1 cellular context compared by ENCODE assay signal in the genomic region with DNA sequence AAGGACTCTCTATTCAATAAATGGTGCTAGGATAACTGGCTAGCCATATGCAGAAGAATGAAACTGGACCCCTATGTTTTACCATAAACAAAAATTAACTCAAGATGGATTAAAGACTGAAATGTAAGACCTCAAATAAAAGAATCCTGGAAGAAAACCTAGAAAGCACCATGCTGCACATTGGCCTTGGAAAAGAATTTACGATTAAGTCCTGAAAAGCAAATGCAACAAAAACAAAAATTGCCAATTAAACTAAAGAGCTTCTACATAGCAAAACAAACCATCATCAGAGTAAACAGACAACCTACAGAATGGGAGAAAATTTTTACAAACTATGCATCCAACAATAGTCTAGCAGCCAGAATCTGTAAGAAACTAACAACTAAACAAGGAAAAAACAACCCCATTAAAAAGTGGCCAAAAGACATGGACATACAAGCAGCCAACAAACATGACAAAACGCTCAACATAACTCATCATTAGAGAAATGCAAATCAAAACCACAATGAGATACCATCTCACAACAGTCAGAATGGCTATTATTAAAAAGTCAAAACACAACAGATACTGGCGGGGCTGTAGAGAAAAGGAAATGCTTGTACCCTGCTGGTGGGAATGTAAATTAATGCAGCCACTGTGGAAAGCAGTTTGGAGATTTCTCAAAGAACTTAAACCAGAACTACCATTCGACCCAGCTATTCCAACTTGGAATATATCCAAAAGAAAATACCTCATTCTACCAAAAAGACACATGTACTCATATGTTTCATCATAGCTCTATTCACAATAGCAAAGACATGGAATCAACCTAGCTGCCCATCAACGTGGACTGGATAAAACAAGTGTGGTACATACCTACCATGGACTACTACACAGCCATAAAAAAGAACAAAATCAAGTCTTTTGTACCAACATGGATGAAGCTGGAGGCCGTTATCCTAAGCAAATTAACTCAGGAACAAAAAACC.
TF ChIP-seq lines count a peak whose summit lies in the region.

No MANE protein-coding gene starts in this region.

TF ChIP-seq in GM23338, 12 proteins besides CTCF, POLR2A, EP300 and RAD21:
- no peak for TF ChIP-seq STAT1 (IDR thresholded peaks at IDR 0.05; ENCODE audit: unreplicated experiment)
- TF ChIP-seq EZH2 (IDR thresholded peaks at IDR 0.05; ENCODE audit: low read depth, unreplicated experiment): no peak
- TF ChIP-seq CREB1 (CRISPR knock-in tag; IDR thresholded peaks at IDR 0.05; ENCODE audit: low read depth): no peak
- TF ChIP-seq ZNF331 (CRISPR knock-in tag; IDR thresholded peaks at IDR 0.05; ENCODE audit: low read depth): no peak
- TF ChIP-seq, protein P1, sequence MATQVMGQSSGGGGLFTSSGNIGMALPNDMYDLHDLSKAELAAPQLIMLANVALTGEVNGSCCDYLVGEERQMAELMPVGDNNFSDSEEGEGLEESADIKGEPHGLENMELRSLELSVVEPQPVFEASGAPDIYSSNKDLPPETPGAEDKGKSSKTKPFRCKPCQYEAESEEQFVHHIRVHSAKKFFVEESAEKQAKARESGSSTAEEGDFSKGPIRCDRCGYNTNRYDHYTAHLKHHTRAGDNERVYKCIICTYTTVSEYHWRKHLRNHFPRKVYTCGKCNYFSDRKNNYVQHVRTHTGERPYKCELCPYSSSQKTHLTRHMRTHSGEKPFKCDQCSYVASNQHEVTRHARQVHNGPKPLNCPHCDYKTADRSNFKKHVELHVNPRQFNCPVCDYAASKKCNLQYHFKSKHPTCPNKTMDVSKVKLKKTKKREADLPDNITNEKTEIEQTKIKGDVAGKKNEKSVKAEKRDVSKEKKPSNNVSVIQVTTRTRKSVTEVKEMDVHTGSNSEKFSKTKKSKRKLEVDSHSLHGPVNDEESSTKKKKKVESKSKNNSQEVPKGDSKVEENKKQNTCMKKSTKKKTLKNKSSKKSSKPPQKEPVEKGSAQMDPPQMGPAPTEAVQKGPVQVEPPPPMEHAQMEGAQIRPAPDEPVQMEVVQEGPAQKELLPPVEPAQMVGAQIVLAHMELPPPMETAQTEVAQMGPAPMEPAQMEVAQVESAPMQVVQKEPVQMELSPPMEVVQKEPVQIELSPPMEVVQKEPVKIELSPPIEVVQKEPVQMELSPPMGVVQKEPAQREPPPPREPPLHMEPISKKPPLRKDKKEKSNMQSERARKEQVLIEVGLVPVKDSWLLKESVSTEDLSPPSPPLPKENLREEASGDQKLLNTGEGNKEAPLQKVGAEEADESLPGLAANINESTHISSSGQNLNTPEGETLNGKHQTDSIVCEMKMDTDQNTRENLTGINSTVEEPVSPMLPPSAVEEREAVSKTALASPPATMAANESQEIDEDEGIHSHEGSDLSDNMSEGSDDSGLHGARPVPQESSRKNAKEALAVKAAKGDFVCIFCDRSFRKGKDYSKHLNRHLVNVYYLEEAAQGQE (IDR thresholded peaks at IDR 0.05; ENCODE audit: unreplicated experiment): no peak
- no peak for TF ChIP-seq POLR2AphosphoS5 (IDR thresholded peaks at IDR 0.05; ENCODE audit: low read depth)
- no peak for TF ChIP-seq ETS1 (IDR thresholded peaks at IDR 0.05)
TF ChIP-seq in GM23338: peak in this region for 0.
